ENCODE assay signal across 2 cellular contexts in genomic region chr18:48983793-48984437, GRCh38.
A peak's percentile ranks its signal among the peaks of the same experiment; 100 is the strongest.
TF ChIP-seq lines count a peak whose summit lies in the region.

No MANE protein-coding gene starts in this region.

TF ChIP-seq in GM23338, 12 proteins besides CTCF, POLR2A, EP300 and RAD21:
- TF ChIP-seq ZNF462 (CRISPR knock-in tag; IDR thresholded peaks at IDR 0.05) = no peak
- TF ChIP-seq ZNF331 (CRISPR knock-in tag; IDR thresholded peaks at IDR 0.05; ENCODE audit: low read depth) = no peak
- TF ChIP-seq CREB1 (CRISPR knock-in tag; IDR thresholded peaks at IDR 0.05; ENCODE audit: low read depth) = no peak
- no peak for TF ChIP-seq EZH2 (IDR thresholded peaks at IDR 0.05; ENCODE audit: low read depth, unreplicated experiment)

TF ChIP-seq in K562, 482 proteins besides CTCF, POLR2A, EP300 and RAD21:
- TF ChIP-seq ZNF121 (CRISPR knock-in tag; conservative IDR thresholded peaks at IDR 0.05) = peak; percentile 48; the same call in 1 of the 2 replicates
- TF ChIP-seq MCM7 (IDR thresholded peaks at IDR 0.05) = no peak
- no peak for TF ChIP-seq HDAC3 (IDR thresholded peaks at IDR 0.05; ENCODE audit: borderline replicate concordance, partially characterized antibody)
- no peak for TF ChIP-seq PRPF4 (IDR thresholded peaks at IDR 0.05; ENCODE audit: insufficient read depth, low read depth, low read length, poor library complexity, severe bottlenecking)
- peak; percentile 88 for TF ChIP-seq ZKSCAN8 (CRISPR knock-in tag; IDR thresholded peaks at IDR 0.05)
- peak; percentile 96 for TF ChIP-seq NFIC (IDR thresholded peaks at IDR 0.05)
- no peak for TF ChIP-seq MBD2 (IDR thresholded peaks at IDR 0.05; ENCODE audit: borderline replicate concordance, low read depth)
- no peak for TF ChIP-seq XRCC3 (IDR thresholded peaks at IDR 0.05)
- peak; percentile 86 for TF ChIP-seq NFIX (CRISPR knock-in tag; IDR thresholded peaks at IDR 0.05; ENCODE audit: low read depth)
- TF ChIP-seq PURB (CRISPR knock-in tag; IDR thresholded peaks at IDR 0.05; ENCODE audit: low read depth) = no peak
- no peak for TF ChIP-seq GTF2E2 (tag; IDR thresholded peaks at IDR 0.05)
- no peak for TF ChIP-seq MCM3 (IDR thresholded peaks at IDR 0.05)
- TF ChIP-seq FOXK2 (conservative IDR thresholded peaks at IDR 0.05 in 1 of 2, IDR thresholded peaks at IDR 0.05 in 1 of 2; ENCODE audit: low read depth in 2 of 2) = no peak
- TF ChIP-seq TRIM24 (IDR thresholded peaks at IDR 0.05) = no peak
- TF ChIP-seq CCNT2 (IDR thresholded peaks at IDR 0.05; ENCODE audit: borderline replicate concordance, extremely low read depth, insufficient read length, low read depth, low read length) = no peak
- no peak for TF ChIP-seq E2F1 (CRISPR knock-in tag; IDR thresholded peaks at IDR 0.05)
- no peak for TF ChIP-seq THRB (CRISPR knock-in tag; conservative IDR thresholded peaks at IDR 0.05)
- no peak for TF ChIP-seq EWSR1 (IDR thresholded peaks at IDR 0.05; ENCODE audit: borderline replicate concordance, low read depth, partially characterized antibody)
- TF ChIP-seq NR4A1 (CRISPR knock-in tag; IDR thresholded peaks at IDR 0.05) = no peak
- no peak for TF ChIP-seq NR4A1 (tag; IDR thresholded peaks at IDR 0.05)
- TF ChIP-seq CAMTA2 (CRISPR knock-in tag; conservative IDR thresholded peaks at IDR 0.05) = no peak
- TF ChIP-seq SMARCA5 (IDR thresholded peaks at IDR 0.05) = no peak
- TF ChIP-seq ZNF75A (CRISPR knock-in tag; IDR thresholded peaks at IDR 0.05) = no peak
- TF ChIP-seq PHF21A (IDR thresholded peaks at IDR 0.05; ENCODE audit: borderline replicate concordance, low read depth) = no peak
- no peak for TF ChIP-seq ZNF146 (CRISPR knock-in tag; IDR thresholded peaks at IDR 0.05; ENCODE audit: unreplicated experiment)
- no peak for TF ChIP-seq RFX1 (IDR thresholded peaks at IDR 0.05)
- TF ChIP-seq MXD1 (CRISPR knock-in tag; IDR thresholded peaks at IDR 0.05; ENCODE audit: borderline replicate concordance, poor library complexity, severe bottlenecking) = no peak
- no peak for TF ChIP-seq TEAD1 (CRISPR knock-in tag; IDR thresholded peaks at IDR 0.05)
- TF ChIP-seq ETV6 (IDR thresholded peaks at IDR 0.05; ENCODE audit: borderline replicate concordance in 1 of 2, low read depth in 2 of 2, low read length in 1 of 2) = no peak
- no peak for TF ChIP-seq ETV6 (CRISPR knock-in tag; IDR thresholded peaks at IDR 0.05; ENCODE audit: borderline replicate concordance)
- peak; percentile 59; the same call in 1 of the 2 replicates for TF ChIP-seq ZBTB33 (CRISPR knock-in tag; IDR thresholded peaks at IDR 0.05)
- TF ChIP-seq PBX2 (CRISPR knock-in tag; IDR thresholded peaks at IDR 0.05; ENCODE audit: low read depth) = no peak
- TF ChIP-seq PBX2 (tag; conservative IDR thresholded peaks at IDR 0.05; ENCODE audit: low read depth) = no peak
- TF ChIP-seq ZNF551 (CRISPR knock-in tag; IDR thresholded peaks at IDR 0.05) = no peak
- TF ChIP-seq ELF4 (CRISPR knock-in tag; IDR thresholded peaks at IDR 0.05) = no peak
- no peak for TF ChIP-seq ZNF263 (CRISPR knock-in tag; IDR thresholded peaks at IDR 0.05; ENCODE audit: borderline replicate concordance)
- TF ChIP-seq GTF3C2 (IDR thresholded peaks at IDR 0.05; ENCODE audit: borderline replicate concordance, extremely low read depth, insufficient read length) = no peak
- no peak for TF ChIP-seq MAFG (tag; conservative IDR thresholded peaks at IDR 0.05)
- no peak for TF ChIP-seq E2F4 (CRISPR knock-in tag; IDR thresholded peaks at IDR 0.05; ENCODE audit: low read depth)
- no peak for TF ChIP-seq ZBTB5 (IDR thresholded peaks at IDR 0.05)
